ENCODE assay signal across 9 cellular contexts in genomic region chr1:21573475-21573874, GRCh38.
DNase-seq lines count a peak whose midpoint lies in the region; ATAC-seq and TF ChIP-seq lines count a peak whose summit lies in the region.
"Had no signal": no experiment of that assay in that cellular context is flagged by ENCODE, and none has a peak within 500 bp of the region (broad histone marks: within the 10 kb centered on the region; RNA-seq: fewer than 3 reads in every experiment).

No MANE protein-coding gene starts in this region.

- H3K4me3 ChIP-seq in SJSA1 (no peak overlapping the region), neutrophil (ENCODE audit: low read depth in 1 of 2, low read length in 1 of 2) (peak overlapping the region; percentile 16 to 33), suprapubic skin (no peak overlapping the region)
- H3K4me3 ChIP-seq: GM23248 had no signal

- peaks cover 49% of the 10 kb centered on the region for H3K4me1 ChIP-seq in SJSA1 (replicated peaks)
- H3K4me1 ChIP-seq in neutrophil (ENCODE audit: control insufficient read depth in 1 of 2, insufficient read depth in 1 of 2, low read depth in 1 of 2, low read length in 1 of 2): peaks cover 24 to 25% of the 10 kb centered on the region in 2 experiments
- H3K4me1 ChIP-seq in suprapubic skin: peaks cover 16% of the 10 kb centered on the region

- no peak for TF ChIP-seq EP300 in suprapubic skin (IDR thresholded peaks at IDR 0.05)

- in situ Hi-C loops in G401 (cut with HindIII; ENCODE audit: low sequenced_read_pairs): no loop called here

- H3K27me3 ChIP-seq in SJSA1 (replicated peaks): no peaks in the 10 kb centered on the region
- no peaks in the 10 kb centered on the region for H3K27me3 ChIP-seq in neutrophil
- peaks cover 4% of the 10 kb centered on the region for H3K27me3 ChIP-seq in suprapubic skin

- no peak for TF ChIP-seq CTCF in neutrophil (IDR thresholded peaks at IDR 0.05)
- no peak for TF ChIP-seq CTCF in suprapubic skin (IDR thresholded peaks at IDR 0.05)

- H3K27ac ChIP-seq in SJSA1 (peak overlapping the region; percentile 94), neutrophil (peak overlapping the region; percentile 54), suprapubic skin (no peak overlapping the region)
- H3K27ac ChIP-seq: GM23248 had no signal

- H3K36me3 ChIP-seq in SJSA1 (peaks cover 49% of the 10 kb centered on the region), neutrophil (peaks cover 39% of the 10 kb centered on the region), suprapubic skin (no peaks in the 10 kb centered on the region)

- H3K9me3 ChIP-seq in SJSA1 (replicated peaks) (no peaks in the 10 kb centered on the region), neutrophil (no peaks in the 10 kb centered on the region), suprapubic skin (no peaks in the 10 kb centered on the region)

- peak; percentile 2 for ATAC-seq in left ventricle myocardium superior

- no peak for TF ChIP-seq POLR2A in suprapubic skin (IDR thresholded peaks at IDR 0.05)

- intact Hi-C loops in left ventricle myocardium superior (cut with micrococcal nuclease): loop anchor here (10.0 kb wide), 1 partner anchor 59 kb away; no protein-coding TSS in a partner anchor

- DNase-seq in G401 (ENCODE audit: low spot score) (peak; percentile 16), SJSA1 (ENCODE audit: low read depth in 1 of 2, low spot score in 2 of 2) (no peak), left ventricle myocardium superior (no peak), foreskin melanocyte (no peak), suprapubic skin (ENCODE audit: low spot score in 2 of 2) (no peak), NCI-H1436 treated with DMSO at 0.1 percent for 48 hours (lab: John Stamatoyannopoulos, UW) (no peak)
- DNase-seq: GF-D8 had no signal

- WGBS in suprapubic skin: 60% methylated on average over 11 of the region's 11 CpGs

Comparison
In these comparisons a context has a peak if more than half of its experiments do, and no peak if none do; other contexts are left out.
1. H3K4me3 ChIP-seq: peak in neutrophil (2 of 2); none in SJSA1 (single experiment) and suprapubic skin (single experiment).